Comparison of ENCODE assay signal across 15 cellular contexts in genomic region chr2:214311031-214311533, GRCh38.
DNase-seq lines count a peak whose midpoint lies in the region; ATAC-seq, FAIRE-seq and TF ChIP-seq lines count a peak whose summit lies in the region.
"Had no signal": no experiment of that assay in that cellular context is flagged by ENCODE, and none has a peak within 500 bp of the region (broad histone marks: within the 10 kb centered on the region; RNA-seq: fewer than 3 reads in every experiment).

No MANE protein-coding gene starts in this region.

- no peaks in the 10 kb centered on the region for H3K79me2 ChIP-seq in DND-41 (ENCODE audit: insufficient read depth, low read length)

- intact Hi-C loops in kidney (cut with DNase I) = no loop called here

- no peaks in the 10 kb centered on the region for H3K4me1 ChIP-seq in DND-41 (ENCODE audit: insufficient read depth, low read length)
- H3K4me1 ChIP-seq in kidney (ENCODE audit: control insufficient read depth in 1 of 2, insufficient read depth in 1 of 2, low read depth in 1 of 2, low read length in 2 of 2) = no peaks in the 10 kb centered on the region
- H3K4me1 ChIP-seq: HAP-1, heart left ventricle, SJSA1 had no signal

- DNase-seq in DND-41 (no peak), bronchial epithelial cell (ENCODE audit: low read depth) (no peak), kidney (no peak), pons (ENCODE audit: low spot score) (no peak), NCI-H2227 treated with DMSO at 0.1 percent for 48 hours (lab: John Stamatoyannopoulos, UW) (no peak)
- DNase-seq in activated CD8-positive, alpha-beta memory T cell treated with anti-CD3 and anti-CD28 coated beads, Interleukin-2, amount 50 U/mL, for 4 hours = no peak
- DNase-seq: CD8-positive, alpha-beta memory T cell; central memory CD4-positive, alpha-beta T cell; heart left ventricle; MV-4-11; nephron progenitor cell had no signal

- no peak overlapping the region for H3K27ac ChIP-seq in DND-41 (ENCODE audit: low read length)
- H3K27ac ChIP-seq in kidney (ENCODE audit: low read depth in 2 of 2, low read length in 2 of 2) = no peak overlapping the region
- H3K27ac ChIP-seq: heart left ventricle, SJSA1 had no signal

- no peak overlapping the region for H3K4me2 ChIP-seq in DND-41 (ENCODE audit: insufficient read depth, low read length)

- no peaks in the 10 kb centered on the region for H4K20me1 ChIP-seq in DND-41 (ENCODE audit: insufficient read depth, low read length)

- ATAC-seq in DND-41 (ENCODE audit: insufficient read depth, low read depth) = peak; percentile 29; the same call in 1 of the 3 replicates
- peak; percentile 54 for ATAC-seq in GM19463 (IDR thresholded peaks at IDR 0.05; ENCODE audit: unreplicated experiment)
- ATAC-seq in HG03280 (IDR thresholded peaks at IDR 0.05; ENCODE audit: unreplicated experiment) = peak; percentile 67

- FAIRE-seq in bronchial epithelial cell (lab: Jason Lieb, UNC) = peak; percentile 75
- no peak for FAIRE-seq in kidney (lab: Jason Lieb, UNC)

- H3K4me3 ChIP-seq in DND-41 (ENCODE audit: low read depth in 1 of 2, low read length in 2 of 2) (no peak overlapping the region), bronchial epithelial cell (ENCODE audit: low read depth, low read length) (no peak overlapping the region), kidney (ENCODE audit: low read length in 2 of 2) (no peak overlapping the region)
- H3K4me3 ChIP-seq: HAP-1, heart left ventricle, SJSA1 had no signal

- H3K9ac ChIP-seq in DND-41 (ENCODE audit: low read depth, low read length) (no peak overlapping the region), kidney (ENCODE audit: low read length in 2 of 2) (no peak overlapping the region)

- TF ChIP-seq CTCF in DND-41 (IDR thresholded peaks at IDR 0.05; ENCODE audit: borderline replicate concordance, extremely low read depth, low read length, poor library complexity, severe bottlenecking) = peak; percentile 36
- peak; percentile 47 for TF ChIP-seq CTCF in bronchial epithelial cell (IDR thresholded peaks at IDR 0.05; ENCODE audit: insufficient read depth, low read length, severe bottlenecking)
- no peak for TF ChIP-seq CTCF in kidney (IDR thresholded peaks at IDR 0.05; ENCODE audit: borderline replicate concordance, extremely low read depth, insufficient read depth)

- no peaks in the 10 kb centered on the region for H3K9me3 ChIP-seq in DND-41 (ENCODE audit: insufficient read depth, low read length, severe bottlenecking)
- no peaks in the 10 kb centered on the region for H3K9me3 ChIP-seq in kidney (ENCODE audit: control insufficient read depth in 1 of 2, low read length in 2 of 2)
- H3K9me3 ChIP-seq: HAP-1, SJSA1 had no signal

- no peaks in the 10 kb centered on the region for H3K36me3 ChIP-seq in DND-41 (ENCODE audit: insufficient read depth, low read length)
- H3K36me3 ChIP-seq in bronchial epithelial cell (ENCODE audit: control insufficient read depth, insufficient read depth, low read length) = no peaks in the 10 kb centered on the region
- H3K36me3 ChIP-seq in kidney (ENCODE audit: control insufficient read depth in 1 of 2, insufficient read depth in 2 of 2, low read length in 2 of 2) = no peaks in the 10 kb centered on the region
- H3K36me3 ChIP-seq: HAP-1, heart left ventricle, SJSA1 had no signal

- H3K27me3 ChIP-seq in DND-41 (ENCODE audit: insufficient read depth, low read length, poor library complexity) (no peaks in the 10 kb centered on the region), bronchial epithelial cell (ENCODE audit: control insufficient read depth, insufficient read depth, low read length) (no peaks in the 10 kb centered on the region)
- H3K27me3 ChIP-seq: heart left ventricle, SJSA1 had no signal

- H2AFZ ChIP-seq in DND-41 (ENCODE audit: low read depth, low read length) = no peak overlapping the region
